ENCODE assay signal across 3 cellular contexts in the genomic region with DNA sequence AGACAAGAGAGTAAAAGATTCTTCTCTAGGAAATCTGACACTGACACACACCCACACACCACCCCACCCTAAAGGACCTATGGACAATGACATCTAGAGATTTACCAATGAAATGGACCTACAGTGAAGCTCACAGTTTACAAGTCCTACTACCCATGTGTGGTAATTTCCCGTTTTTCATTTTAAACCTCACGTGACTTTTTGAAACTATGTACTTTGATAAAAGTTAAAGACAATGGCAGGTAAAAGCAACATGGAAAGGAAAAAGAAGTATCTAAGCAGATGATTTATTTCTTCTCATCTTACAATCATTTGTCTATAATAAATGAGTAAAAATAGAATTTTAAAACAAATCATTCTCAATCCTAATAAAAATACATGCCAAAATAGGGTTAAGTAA.
TF ChIP-seq lines count a peak whose summit lies in the region.

No MANE protein-coding gene starts in this region.

TF ChIP-seq in HepG2, 621 proteins besides CTCF, POLR2A, EP300 and RAD21:
- TF ChIP-seq AGO2 (optimal IDR thresholded peaks at IDR 0.05; ENCODE audit: low read depth, low read length) (no peak), ZNF317 (CRISPR knock-in tag; IDR thresholded peaks at IDR 0.05) (peak; percentile 97)
- TF ChIP-seq, protein P1, sequence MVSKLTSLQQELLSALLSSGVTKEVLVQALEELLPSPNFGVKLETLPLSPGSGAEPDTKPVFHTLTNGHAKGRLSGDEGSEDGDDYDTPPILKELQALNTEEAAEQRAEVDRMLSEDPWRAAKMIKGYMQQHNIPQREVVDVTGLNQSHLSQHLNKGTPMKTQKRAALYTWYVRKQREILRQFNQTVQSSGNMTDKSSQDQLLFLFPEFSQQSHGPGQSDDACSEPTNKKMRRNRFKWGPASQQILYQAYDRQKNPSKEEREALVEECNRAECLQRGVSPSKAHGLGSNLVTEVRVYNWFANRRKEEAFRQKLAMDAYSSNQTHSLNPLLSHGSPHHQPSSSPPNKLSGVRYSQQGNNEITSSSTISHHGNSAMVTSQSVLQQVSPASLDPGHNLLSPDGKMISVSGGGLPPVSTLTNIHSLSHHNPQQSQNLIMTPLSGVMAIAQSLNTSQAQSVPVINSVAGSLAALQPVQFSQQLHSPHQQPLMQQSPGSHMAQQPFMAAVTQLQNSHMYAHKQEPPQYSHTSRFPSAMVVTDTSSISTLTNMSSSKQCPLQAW (CRISPR knock-in tag; IDR thresholded peaks at IDR 0.05): no peak

TF ChIP-seq in HEK293, 187 proteins besides CTCF, POLR2A, EP300 and RAD21:
- TF ChIP-seq ZBTB7A (tag by site-specific recombination; IDR thresholded peaks at IDR 0.05; ENCODE audit: low read depth): no peak
- TF ChIP-seq ZNF510 (tag by site-specific recombination; IDR thresholded peaks at IDR 0.05; ENCODE audit: insufficient replicate concordance): peak; percentile 17

TF ChIP-seq in GM12878, 131 proteins besides CTCF, POLR2A, EP300 and RAD21:
- TF ChIP-seq SREBF1 (IDR thresholded peaks at IDR 0.05; ENCODE audit: low read length) (no peak), CBX5 (IDR thresholded peaks at IDR 0.05; ENCODE audit: low read depth) (0 out of 2 replicates have a peak, but pooled peaks have one; percentile 60), ZNF274 (IDR thresholded peaks at IDR 0.05; ENCODE audit: insufficient read depth, insufficient read length) (no peak), NR2F1 (conservative IDR thresholded peaks at IDR 0.05) (no peak)
- TF ChIP-seq, protein P2, sequence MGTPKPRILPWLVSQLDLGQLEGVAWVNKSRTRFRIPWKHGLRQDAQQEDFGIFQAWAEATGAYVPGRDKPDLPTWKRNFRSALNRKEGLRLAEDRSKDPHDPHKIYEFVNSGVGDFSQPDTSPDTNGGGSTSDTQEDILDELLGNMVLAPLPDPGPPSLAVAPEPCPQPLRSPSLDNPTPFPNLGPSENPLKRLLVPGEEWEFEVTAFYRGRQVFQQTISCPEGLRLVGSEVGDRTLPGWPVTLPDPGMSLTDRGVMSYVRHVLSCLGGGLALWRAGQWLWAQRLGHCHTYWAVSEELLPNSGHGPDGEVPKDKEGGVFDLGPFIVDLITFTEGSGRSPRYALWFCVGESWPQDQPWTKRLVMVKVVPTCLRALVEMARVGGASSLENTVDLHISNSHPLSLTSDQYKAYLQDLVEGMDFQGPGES (IDR thresholded peaks at IDR 0.05): no peak
- TF ChIP-seq, protein P3, sequence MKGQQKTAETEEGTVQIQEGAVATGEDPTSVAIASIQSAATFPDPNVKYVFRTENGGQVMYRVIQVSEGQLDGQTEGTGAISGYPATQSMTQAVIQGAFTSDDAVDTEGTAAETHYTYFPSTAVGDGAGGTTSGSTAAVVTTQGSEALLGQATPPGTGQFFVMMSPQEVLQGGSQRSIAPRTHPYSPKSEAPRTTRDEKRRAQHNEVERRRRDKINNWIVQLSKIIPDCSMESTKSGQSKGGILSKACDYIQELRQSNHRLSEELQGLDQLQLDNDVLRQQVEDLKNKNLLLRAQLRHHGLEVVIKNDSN (IDR thresholded peaks at IDR 0.05; ENCODE audit: borderline replicate concordance, extremely low read length, insufficient read depth, low read depth, low read length): no peak
